Comparison of ENCODE assay signal across 27 cellular contexts in the genomic region with DNA sequence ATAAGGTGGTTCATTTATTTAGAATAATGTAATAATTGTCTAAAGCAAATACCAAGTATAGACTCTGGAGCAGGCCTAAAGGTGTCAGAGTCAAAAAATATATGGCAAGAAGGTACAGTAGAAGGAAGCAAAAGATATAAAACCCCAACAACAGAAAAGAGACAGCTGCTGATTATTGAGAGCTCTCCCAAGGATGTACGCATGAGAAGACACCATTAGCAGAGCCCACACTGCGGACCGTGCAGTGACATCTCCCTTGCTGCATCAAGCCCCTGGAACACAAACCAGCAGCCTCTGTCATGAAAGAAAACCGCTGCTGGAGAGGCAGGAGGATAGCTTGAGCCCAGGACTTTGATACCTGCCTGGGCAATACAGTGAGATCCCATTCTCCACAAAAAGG. TPM values are rescaled to one million over a fixed set of nuclear protein-coding genes. Genes with fewer than 3 reads are reported as not detected.
"Had no signal": no experiment of that assay in that cellular context is flagged by ENCODE, and none has a peak within 500 bp of the region (broad histone marks: within the 10 kb centered on the region; RNA-seq: fewer than 3 reads in every experiment).

No MANE protein-coding gene starts in this region.

- H3K4me3 ChIP-seq: colonic mucosa, esophagus squamous epithelium, gastroesophageal sphincter, heart left ventricle, hepatocyte, left lung, lower lobe of right lung had no signal

- H3K27ac ChIP-seq: colonic mucosa, epithelial cell of prostate, esophagus squamous epithelium, gastroesophageal sphincter, heart left ventricle, hepatocyte, left lung, lower lobe of right lung had no signal

- H3K4me2 ChIP-seq: hepatocyte had no signal

- H3K27me3 ChIP-seq: colonic mucosa, esophagus squamous epithelium, gastroesophageal sphincter, heart left ventricle, hepatocyte, left lung had no signal

- H3K36me3 ChIP-seq: colonic mucosa, esophagus squamous epithelium, heart left ventricle, left lung, lower lobe of right lung had no signal

- FAIRE-seq: endometrium, keratinocyte had no signal

- ATAC-seq: effector memory CD8-positive, alpha-beta T cell; esophagus mucosa; gastroesophageal sphincter; heart left ventricle; left cardiac atrium; left lung; left ventricle myocardium superior; lower lobe of right lung; naive thymus-derived CD4-positive, alpha-beta T cell had no signal

- H3K9me3 ChIP-seq: colonic mucosa, esophagus squamous epithelium, gastroesophageal sphincter, lower lobe of right lung had no signal

- H2AFZ ChIP-seq: hepatocyte had no signal

- DNase-seq: colonic mucosa; cortex of kidney; effector CD8-positive, alpha-beta T cell; effector memory CD8-positive, alpha-beta T cell; endodermal cell; erythroblast; esophagus squamous epithelium; foreskin fibroblast; foreskin melanocyte; heart left ventricle; hypothalamus; immature natural killer cell; left cardiac atrium; left lung; left ventricle myocardium superior; lower lobe of right lung; mesendoderm; midbrain; naive thymus-derived CD4-positive, alpha-beta T cell had no signal

- H3K79me2 ChIP-seq: hepatocyte had no signal

RNA-seq across cellular contexts. Expression of gene SLC6A20, which starts 18.0 kb away (rescaled TPM):
- total RNA-seq: dermis microvascular lymphatic vessel endothelial cell; left ventricle myocardium superior; lung microvascular endothelial cell; naive thymus-derived CD4-positive, alpha-beta T cell had no signal
- polyA plus RNA-seq: immature natural killer cell; naive thymus-derived CD4-positive, alpha-beta T cell had no signal
